ENCODE assay signal across 13 cellular contexts in the genomic region with DNA sequence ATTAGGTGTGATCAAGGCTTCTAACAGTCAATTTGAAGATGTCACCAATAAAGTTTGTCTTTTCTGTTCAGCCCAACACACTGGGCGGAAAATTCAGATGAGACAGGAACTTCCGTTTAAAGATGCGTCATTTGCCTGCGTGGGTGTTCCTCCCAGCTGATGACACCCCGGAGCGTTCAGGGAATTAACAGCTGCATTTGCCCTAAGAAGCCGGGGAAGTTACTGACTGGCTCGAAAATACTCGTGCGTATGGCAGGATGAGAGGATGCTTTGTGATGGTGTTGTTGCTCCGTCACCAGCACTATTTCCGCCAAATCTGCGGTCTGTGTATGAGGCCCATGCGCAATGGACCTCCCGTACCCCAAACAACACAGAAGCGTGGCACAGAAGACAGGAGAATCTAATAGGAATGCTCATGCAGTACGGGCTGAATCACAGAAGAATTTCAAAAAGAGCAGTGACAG. TPM values are rescaled to one million over a fixed set of nuclear protein-coding genes. Genes with fewer than 3 reads are reported as not detected.
DNase-seq lines count a peak whose midpoint lies in the region; ATAC-seq and TF ChIP-seq lines count a peak whose summit lies in the region.
"Had no signal": no experiment of that assay in that cellular context is flagged by ENCODE, and none has a peak within 500 bp of the region (broad histone marks: within the 10 kb centered on the region; RNA-seq: fewer than 3 reads in every experiment).

No MANE protein-coding gene starts in this region.

- no peaks in the 10 kb centered on the region for H3K36me3 Mint-ChIP-seq in activated T-helper 17 cell treated with anti-CD3 and anti-CD28 coated beads, Interleukin-2, amount 50 U/mL, for 72 hours (ENCODE audit: low read depth)
- H3K36me3 Mint-ChIP-seq: CD4-positive, CD25-positive, alpha-beta regulatory T cell had no signal

- peaks cover 8% of the 10 kb centered on the region for H3K27me3 Mint-ChIP-seq in activated T-helper 17 cell treated with anti-CD3 and anti-CD28 coated beads, Interleukin-2, amount 50 U/mL, for 72 hours

- H3K27ac Mint-ChIP-seq in activated T-helper 17 cell treated with anti-CD3 and anti-CD28 coated beads, Interleukin-2, amount 50 U/mL, for 72 hours: peak overlapping the region; percentile 65
- H3K27ac Mint-ChIP-seq: endodermal cell had no signal

- no peaks in the 10 kb centered on the region for H3K4me1 Mint-ChIP-seq in activated T-helper 17 cell treated with anti-CD3 and anti-CD28 coated beads, Interleukin-2, amount 50 U/mL, for 72 hours
- H3K4me1 Mint-ChIP-seq: CD4-positive, CD25-positive, alpha-beta regulatory T cell; endodermal cell had no signal

- H3K9me3 ChIP-seq in BE2C: no peaks in the 10 kb centered on the region

- no peak overlapping the region for H3K4me3 ChIP-seq in BE2C (ENCODE audit: low read depth, low read length)

- peak overlapping the region; percentile 65 for H3K4me3 Mint-ChIP-seq in activated T-helper 17 cell treated with anti-CD3 and anti-CD28 coated beads, Interleukin-2, amount 50 U/mL, for 72 hours
- H3K4me3 Mint-ChIP-seq: endodermal cell had no signal

- H3K4me1 ChIP-seq in BE2C: no peaks in the 10 kb centered on the region

- no peak for TF ChIP-seq CTCF in BE2C (IDR thresholded peaks at IDR 0.05; ENCODE audit: low read depth, low read length)

- peak; percentile 74 for ATAC-seq in activated T-helper 17 cell treated with anti-CD3 and anti-CD28 coated beads, Interleukin-2, amount 50 U/mL, for 72 hours (replicated peaks)
- ATAC-seq in GM18858 (IDR thresholded peaks at IDR 0.05; ENCODE audit: unreplicated experiment) (no peak), GM18519 (IDR thresholded peaks at IDR 0.05; ENCODE audit: low FRiP score, unreplicated experiment) (no peak)

- DNase-seq in A172 (ENCODE audit: low spot score): peak; percentile 17
- DNase-seq in HS-5 (ENCODE audit: low read depth): peak; percentile 8
- peak; percentile 59 for DNase-seq in iris pigment epithelial cell (ENCODE audit: low read depth)
- no peak for DNase-seq in BE2C
- no peak for DNase-seq in SIG-M5 treated with dmso at 0.1 percent for 504 hours (lab: John Stamatoyannopoulos, UW; ENCODE audit: unreplicated experiment)
- DNase-seq: activated T-cell treated with anti-CD3 and anti-CD28 coated beads for 4 hours; CD4-positive, CD25-positive, alpha-beta regulatory T cell; endodermal cell had no signal

- H3K27me3 ChIP-seq in BE2C: no peaks in the 10 kb centered on the region

- H3K36me3 ChIP-seq in BE2C: no peaks in the 10 kb centered on the region

- no peaks in the 10 kb centered on the region for H3K9me3 Mint-ChIP-seq in activated T-helper 17 cell treated with anti-CD3 and anti-CD28 coated beads, Interleukin-2, amount 50 U/mL, for 72 hours
- H3K9me3 Mint-ChIP-seq: CD4-positive, CD25-positive, alpha-beta regulatory T cell; endodermal cell had no signal

RNA-seq across cellular contexts. Expression of gene PVALEF, which starts 11.9 kb away (rescaled TPM):
- total RNA-seq in A172 (2014; rRNA removed; shearing (Covaris generic)): not detected in 2 replicates
- not detected for total RNA-seq in activated T-helper 17 cell treated with anti-CD3 and anti-CD28 coated beads, Interleukin-2, amount 50 U/mL, for 72 hours
- polyA plus RNA-seq in BE2C (2012; ENCODE audit: insufficient read depth, insufficient read length, low read depth): not detected
- total RNA-seq: CD4-positive, CD25-positive, alpha-beta regulatory T cell; endodermal cell; lower leg skin; ureter had no signal
- polyA plus RNA-seq: CD4-positive, CD25-positive, alpha-beta regulatory T cell had no signal

RNA-seq across cellular contexts. Expression of gene AATK, which starts 12.6 kb away (rescaled TPM):
- 0.28 and 0.41 TPM in 2 replicates for total RNA-seq in A172 (2014; rRNA removed; shearing (Covaris generic))
- 1 to 10 TPM; 1.2 to 2.4 TPM for total RNA-seq in activated T-helper 17 cell treated with anti-CD3 and anti-CD28 coated beads, Interleukin-2, amount 50 U/mL, for 72 hours
- polyA plus RNA-seq in BE2C (2012; ENCODE audit: insufficient read depth, insufficient read length, low read depth): 7.5 TPM
- total RNA-seq: CD4-positive, CD25-positive, alpha-beta regulatory T cell had no signal

Comparison
In these comparisons a context has a peak if more than half of its experiments do, and no peak if none do; other contexts are left out.
1. DNase-seq: peak in A172 (single experiment), HS-5 (single experiment) and iris pigment epithelial cell (single experiment); none in BE2C (single experiment) and SIG-M5 treated with dmso at 0.1 percent for 504 hours (single experiment).